ENCODE assay signal across 8 cellular contexts in genomic region chr1:114979278-114979891, GRCh38. TPM values are rescaled to one million over a fixed set of nuclear protein-coding genes. Genes with fewer than 3 reads are reported as not detected.
A peak's percentile ranks its signal among the peaks of the same experiment; 100 is the strongest.
DNase-seq lines count a peak whose midpoint lies in the region; ATAC-seq and TF ChIP-seq lines count a peak whose summit lies in the region.

No MANE protein-coding gene starts in this region.

- no peak overlapping the region for H3K56ac ChIP-seq in IMR-90 (ENCODE audit: extremely low read depth, insufficient read depth, low read length)

- H3K27ac ChIP-seq in IMR-90 (ENCODE audit: insufficient read depth, low read length) (no peak overlapping the region), RWPE2 (ENCODE audit: poor library complexity, severe bottlenecking) (no peak overlapping the region), prostate gland (no peak overlapping the region), vagina (no peak overlapping the region)

- CTCF ChIA-PET in IMR-90 (lab: Yijun Ruan, JAX) = interaction anchor here (1.6 kb wide), 1 partner anchor 616 kb away, joined by 5 read pairs; no protein-coding TSS in a partner anchor

- H3K36me3 ChIP-seq in IMR-90 (ENCODE audit: control insufficient read depth, insufficient read depth, low read length) (no peaks in the 10 kb centered on the region), RWPE2 (ENCODE audit: low read depth) (no peaks in the 10 kb centered on the region), prostate gland (no peaks in the 10 kb centered on the region), vagina (no peaks in the 10 kb centered on the region)

- H2BK5ac ChIP-seq in IMR-90 (ENCODE audit: low read depth, low read length, poor library complexity, severe bottlenecking) = no peak overlapping the region

- TF ChIP-seq RAD21 in IMR-90 (IDR thresholded peaks at IDR 0.05; ENCODE audit: low read length) = peak; percentile 74

- no peak overlapping the region for H3K18ac ChIP-seq in IMR-90 (ENCODE audit: low read depth, low read length)

- H3K27me3 ChIP-seq in IMR-90 (ENCODE audit: control insufficient read depth, insufficient read depth, low read length) (no peaks in the 10 kb centered on the region; the same call in 1 of the 2 replicates), RWPE2 (ENCODE audit: insufficient read depth, poor library complexity, severe bottlenecking) (peaks cover 3% of the 10 kb centered on the region), prostate gland (replicated peaks; ENCODE audit: insufficient read depth) (no peaks in the 10 kb centered on the region), vagina (no peaks in the 10 kb centered on the region)

- H3K4me2 ChIP-seq in IMR-90 (ENCODE audit: low read depth, low read length) = no peak overlapping the region

- no peaks in the 10 kb centered on the region for H3K4me1 ChIP-seq in IMR-90 (ENCODE audit: control insufficient read depth, insufficient read depth, low read length)
- no peaks in the 10 kb centered on the region for H3K4me1 ChIP-seq in RWPE2 (ENCODE audit: insufficient read depth, poor library complexity, severe bottlenecking)
- H3K4me1 ChIP-seq in prostate gland (replicated peaks) = no peaks in the 10 kb centered on the region
- H3K4me1 ChIP-seq in vagina = no peaks in the 10 kb centered on the region

- dilution Hi-C loops in IMR-90 (cut with HindIII; ENCODE audit: low sequenced_read_pairs, unreplicated experiment) = no loop called here

- H3K4ac ChIP-seq in IMR-90 (ENCODE audit: low read depth, low read length) = no peak overlapping the region

- H2BK20ac ChIP-seq in IMR-90 (ENCODE audit: low read depth, low read length) = no peak overlapping the region

- DNase-seq in EL = peak; percentile 56
- DNase-seq in IMR-90 = peak; percentile 52
- no peak for DNase-seq in RWPE2 (ENCODE audit: low spot score)
- peak; percentile 39 for DNase-seq in activated effector memory CD4-positive, alpha-beta T cell treated with Interleukin-2 at 50 U/mL for 16 hours
- peak; percentile 25 for DNase-seq in glomerular endothelial cell (ENCODE audit: extremely low read depth, low read depth, low spot score)
- DNase-seq in prostate gland (ENCODE audit: low spot score) = peak; percentile 63
- DNase-seq in vagina (ENCODE audit: extremely low spot score in 2 of 2) = no peak

- ATAC-seq in IMR-90 (ENCODE audit: low read depth) = peak; percentile 65; the same call in 1 of the 2 replicates
- 0 out of 3 replicates have a peak, but pooled peaks have one; percentile 36 for ATAC-seq in RWPE2 (ENCODE audit: low read depth)
- ATAC-seq in HG02642 (IDR thresholded peaks at IDR 0.05; ENCODE audit: poor library complexity, unreplicated experiment) = no peak

- H2AK9ac ChIP-seq in IMR-90 (replicated peaks; ENCODE audit: low read depth, low read length, poor library complexity) = no peak overlapping the region

- TF ChIP-seq POLR2A in IMR-90 (IDR thresholded peaks at IDR 0.05; ENCODE audit: low read depth, low read length) (no peak), prostate gland (IDR thresholded peaks at IDR 0.05) (no peak), vagina (IDR thresholded peaks at IDR 0.05) (no peak)

- no peaks in the 10 kb centered on the region for H3K79me1 ChIP-seq in IMR-90 (ENCODE audit: low read depth in 1 of 2, low read length in 2 of 2)

- H3K4me3 ChIP-seq in IMR-90 (ENCODE audit: insufficient read depth, low read depth, low read length) (no peak overlapping the region), RWPE2 (ENCODE audit: severe bottlenecking) (no peak overlapping the region), prostate gland (no peak overlapping the region), vagina (no peak overlapping the region)

- TF ChIP-seq CTCF in IMR-90 (conservative IDR thresholded peaks at IDR 0.05; ENCODE audit: low read depth, low read length) (peak; percentile 73), RWPE2 (IDR thresholded peaks at IDR 0.05; ENCODE audit: poor library complexity, severe bottlenecking) (peak; percentile 86), prostate gland (IDR thresholded peaks at IDR 0.05) (peak; percentile 51 to 91 (median 82)), vagina (IDR thresholded peaks at IDR 0.05) (peak; percentile 74 to 76 (median 75))

- BruUV-seq in IMR-90 (replicated peaks; lab: Mats Ljungman, UMichigan) = no TSS peak

- H2BK15ac ChIP-seq in IMR-90 (ENCODE audit: low read depth, low read length) = no peak overlapping the region

- WGBS in IMR-90 (ENCODE audit: extremely low coverage in 2 of 2, insufficient read length in 1 of 2), 2 experiments = no CpG with 5 or more reads among the region's 4 CpGs
- 26% methylated on average over 4 of the region's 4 CpGs for WGBS in prostate gland

- no peak overlapping the region for H3K23ac ChIP-seq in IMR-90 (ENCODE audit: low read depth, low read length)

- H3K9me1 ChIP-seq in IMR-90 (ENCODE audit: insufficient read depth, low read length) = no peaks in the 10 kb centered on the region

- H4K5ac ChIP-seq in IMR-90 (ENCODE audit: low read depth, low read length) = no peak overlapping the region

- intact Hi-C loops in IMR-90 (cut with micrococcal nuclease) (loop anchor here (1.0 to 2.0 kb wide), 4 partner anchors 61 to 616 kb away; no protein-coding TSS in a partner anchor), prostate gland (cut with DNase I) (loop anchor here (1.0 to 10.0 kb wide), 2 partner anchors 134 to 615 kb away; no protein-coding TSS in a partner anchor), vagina (cut with DNase I) (no loop called here)

- H2AK5ac ChIP-seq in IMR-90 (ENCODE audit: low read depth, low read length) = no peak overlapping the region

- no peaks in the 10 kb centered on the region for H4K20me1 ChIP-seq in IMR-90 (ENCODE audit: insufficient read depth, low read length)

- H2BK120ac ChIP-seq in IMR-90 (ENCODE audit: low read depth, low read length) = no peak overlapping the region

- no peak overlapping the region for H3K14ac ChIP-seq in IMR-90 (replicated peaks; ENCODE audit: low read depth, low read length)

- POLR2A ChIA-PET in IMR-90 (lab: Charles Lee; ENCODE audit: unreplicated experiment) = no interaction called here

- no peak overlapping the region for H4K8ac ChIP-seq in IMR-90 (ENCODE audit: low read depth in 2 of 2, low read length in 2 of 2)

- H3K9me3 ChIP-seq in IMR-90 (ENCODE audit: control insufficient read depth, insufficient read depth, low read length) (no peaks in the 10 kb centered on the region), RWPE2 (ENCODE audit: severe bottlenecking) (no peaks in the 10 kb centered on the region), prostate gland (no peaks in the 10 kb centered on the region), vagina (no peaks in the 10 kb centered on the region)

- no peak overlapping the region for H3K9ac ChIP-seq in IMR-90 (ENCODE audit: low read depth, low read length)

- no peak overlapping the region for H4K91ac ChIP-seq in IMR-90 (ENCODE audit: insufficient read depth, low read depth, low read length)

- in situ Hi-C loops in IMR-90 (cut with MboI; ENCODE audit: low sequenced_read_pairs) = loop anchor here (5.0 kb wide), 2 partner anchors 133 to 613 kb away; no protein-coding TSS in a partner anchor

- H2AFZ ChIP-seq in IMR-90 (replicated peaks; ENCODE audit: low read length, poor library complexity) = no peak overlapping the region

TF ChIP-seq in IMR-90, 13 proteins besides CTCF, POLR2A, EP300 and RAD21:
- peak; percentile 88 for TF ChIP-seq SMC3 (IDR thresholded peaks at IDR 0.05; ENCODE audit: low read depth, low read length)
- no peak for TF ChIP-seq CEBPB (IDR thresholded peaks at IDR 0.05; ENCODE audit: low read depth, low read length)
- TF ChIP-seq MXI1 (IDR thresholded peaks at IDR 0.05; ENCODE audit: borderline replicate concordance, low read depth, low read length) = no peak
- TF ChIP-seq RCOR1 (IDR thresholded peaks at IDR 0.05; ENCODE audit: insufficient replicate concordance, low read length) = no peak
- TF ChIP-seq NFE2L2 (IDR thresholded peaks at IDR 0.05; ENCODE audit: low read depth, low read length) = no peak
TF ChIP-seq in IMR-90: peak in this region for 1.

RNA-seq across cellular contexts. Expression of gene TSHB, which starts 50.2 kb away (rescaled TPM):
- not detected in 2 replicates for total RNA-seq in IMR-90 (2012; rRNA removed)
- not detected in 2 replicates for polyA plus RNA-seq in IMR-90 (2012; rRNA removed)
- not detected in 2 replicates for polyA plus RNA-seq in IMR-90 (2012; cell fraction: cytosol; rRNA removed)
- polyA plus RNA-seq in IMR-90 (2012; cell fraction: nucleus; rRNA removed; ENCODE audit: low replicate concordance) = not detected in 2 replicates
- not detected in 2 replicates for total RNA-seq in glomerular endothelial cell
- total RNA-seq in prostate gland = not detected
- total RNA-seq in vagina = not detected

Comparison
In these comparisons a context has a peak if more than half of its experiments do, and no peak if none do; other contexts are left out.
1. DNase-seq: peak in EL (single experiment), IMR-90 (single experiment), activated effector memory CD4-positive, alpha-beta T cell treated with Interleukin-2 at 50 U/mL for 16 hours (single experiment), glomerular endothelial cell (single experiment) and prostate gland (single experiment); none in RWPE2 (single experiment) and vagina (0 of 2).
2. Peak in every context shown above with its lines, with median percentiles within 50 percentile points of each other: CTCF ChIP-seq.